Comparison of ENCODE assay signal across 11 cellular contexts in the genomic region with DNA sequence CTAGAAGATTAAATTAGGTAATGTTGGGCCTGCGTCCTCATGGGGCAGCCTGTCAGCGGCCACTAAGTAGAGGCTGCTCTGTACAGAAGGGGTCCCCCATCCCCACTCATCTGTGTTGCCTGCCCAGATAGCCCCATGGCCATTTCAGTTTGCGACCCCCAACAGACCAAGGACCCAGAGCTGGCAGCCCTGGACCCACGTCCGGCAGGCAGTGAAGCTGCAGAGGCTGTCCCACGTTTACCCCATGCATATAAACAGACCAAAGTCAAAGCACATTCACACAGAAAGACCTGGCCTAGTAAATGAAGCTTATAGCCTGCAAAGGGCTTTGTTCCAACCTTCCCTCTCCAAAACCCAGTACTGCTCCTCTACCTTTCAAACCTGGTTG. TPM values are rescaled to one million over a fixed set of nuclear protein-coding genes. Genes with fewer than 3 reads are reported as not detected.
DNase-seq lines count a peak whose midpoint lies in the region; ATAC-seq and TF ChIP-seq lines count a peak whose summit lies in the region.
"Had no signal": no experiment of that assay in that cellular context is flagged by ENCODE, and none has a peak within 500 bp of the region (broad histone marks: within the 10 kb centered on the region; RNA-seq: fewer than 3 reads in every experiment).

No MANE protein-coding gene starts in this region.

- 64 to 69% (median 69%) methylated on average over 6 of the region's 6 CpGs for WGBS in psoas muscle, 3 donors

- peak overlapping the region; percentile 15 for H3K4me3 Mint-ChIP-seq in Calu3 (ENCODE audit: low read depth, unreplicated experiment)

- TF ChIP-seq CTCF in Calu3 (IDR thresholded peaks at IDR 0.05; ENCODE audit: unreplicated experiment) (no peak), PC-3 (conservative IDR thresholded peaks at IDR 0.05; ENCODE audit: low read depth, low read length) (no peak), coronary artery (IDR thresholded peaks at IDR 0.05) (no peak), psoas muscle (IDR thresholded peaks at IDR 0.05) (no peak)

- H3K9me3 Mint-ChIP-seq in Calu3 (ENCODE audit: low read depth, unreplicated experiment), result no peaks in the 10 kb centered on the region

- no peak for DNase-seq in Calu3
- DNase-seq in PC-3, result no peak
- peak; percentile 68 for DNase-seq in coronary artery (ENCODE audit: low spot score)
- no peak for DNase-seq in psoas muscle
- DNase-seq in OCI-M1 (lab: John Stamatoyannopoulos, UW), result no peak
- no peak for DNase-seq in Kasumi-1 (lab: John Stamatoyannopoulos, UW)
- DNase-seq in erythroblast (lab: John Stamatoyannopoulos, UW), result no peak
- DNase-seq in left cardiac atrium, result no peak
- DNase-seq: hippocampal formation; lower lobe of right lung; stimulated activated CD4-positive, alpha-beta T cell treated with anti-CD3 and anti-CD28 coated beads, Interleukin-2, amount 100 ng/mL, for 24 hours had no signal

- no peaks in the 10 kb centered on the region for H3K9me2 ChIP-seq in PC-3 (replicated peaks; ENCODE audit: low read length)

- peaks cover 20% of the 10 kb centered on the region for H3K36me3 ChIP-seq in PC-3 (ENCODE audit: low read depth, low read length)
- peaks cover 4 to 75% of the 10 kb centered on the region in 2 donors for H3K36me3 ChIP-seq in psoas muscle (ENCODE audit: insufficient read depth in 1 of 2, low read depth in 1 of 2)

- H3K4me2 ChIP-seq in PC-3 (ENCODE audit: low read length), result peak overlapping the region; percentile 75

- intact Hi-C loops in Calu3 (cut with micrococcal nuclease; ENCODE audit: unreplicated experiment), result no loop called here
- intact Hi-C loops in PC-3 (cut with micrococcal nuclease), result no loop called here
- intact Hi-C loops in psoas muscle (cut with DNase I), result no loop called here
- intact Hi-C loops in left cardiac atrium (cut with DNase I), result no loop called here

- H3K27me3 ChIP-seq in PC-3 (ENCODE audit: low read length), result no peaks in the 10 kb centered on the region
- no peaks in the 10 kb centered on the region for H3K27me3 ChIP-seq in psoas muscle (ENCODE audit: insufficient read depth in 3 of 3, low read length in 2 of 3)

- CTCF ChIA-PET in Calu3 (lab: Charles Lee), result interaction anchor here (1.0 kb wide), 1 partner anchor 10 kb away, joined by 8 read pairs; no protein-coding TSS in a partner anchor
- CTCF ChIA-PET in PC-3 (lab: Charles Lee), result no interaction called here

- H3K27ac ChIP-seq in PC-3 (ENCODE audit: low read length) (no peak overlapping the region), coronary artery (no peak overlapping the region), psoas muscle (peak overlapping the region; percentile 98)
- H3K27ac ChIP-seq: lower lobe of right lung had no signal

- no peak overlapping the region for H3K27ac Mint-ChIP-seq in Calu3 (ENCODE audit: unreplicated experiment)

- ATAC-seq in PC-3 (no peak), psoas muscle (no peak), left cardiac atrium (no peak)
- ATAC-seq: lower lobe of right lung had no signal

- BruUV-seq in Calu3 (replicated peaks; lab: Mats Ljungman, UMichigan) (no TSS peak), PC-3 (replicated peaks; lab: Mats Ljungman, UMichigan) (no TSS peak)

- peaks cover 68% of the 10 kb centered on the region for H3K79me2 ChIP-seq in PC-3 (ENCODE audit: low read length)

- H3K36me3 Mint-ChIP-seq in Calu3 (ENCODE audit: insufficient read depth, unreplicated experiment), result peaks cover 91% of the 10 kb centered on the region

- H3K9me3 ChIP-seq in PC-3 (ENCODE audit: low read length), result no peaks in the 10 kb centered on the region
- H3K9me3 ChIP-seq in psoas muscle, result no peaks in the 10 kb centered on the region
- H3K9me3 ChIP-seq: lower lobe of right lung had no signal

- no peak for TF ChIP-seq POLR2A in erythroblast (IDR thresholded peaks at IDR 0.05; ENCODE audit: low read length)

- peaks cover 10% of the 10 kb centered on the region for H4K20me1 ChIP-seq in PC-3 (ENCODE audit: low read length)

- H3K4me3 ChIP-seq in PC-3 (ENCODE audit: low read length), result no peak overlapping the region; the same call in 1 of the 2 replicates
- no peak overlapping the region for H3K4me3 ChIP-seq in coronary artery
- peak overlapping the region; percentile 92 for H3K4me3 ChIP-seq in psoas muscle
- H3K4me3 ChIP-seq: lower lobe of right lung had no signal

- H3K27me3 Mint-ChIP-seq in Calu3 (ENCODE audit: unreplicated experiment), result no peaks in the 10 kb centered on the region

- H2AFZ ChIP-seq in PC-3 (ENCODE audit: low read length), result no peak overlapping the region

- H3K9ac ChIP-seq in PC-3 (ENCODE audit: low read length), result no peak overlapping the region

- POLR2A ChIA-PET in PC-3 (lab: Charles Lee; ENCODE audit: unreplicated experiment), result no interaction called here

- peaks cover 33% of the 10 kb centered on the region for H3K4me1 Mint-ChIP-seq in Calu3 (ENCODE audit: low read depth, unreplicated experiment)

- peaks cover 21% of the 10 kb centered on the region for H3K4me1 ChIP-seq in PC-3 (ENCODE audit: insufficient read depth, low read length)
- peaks cover 68% of the 10 kb centered on the region for H3K4me1 ChIP-seq in psoas muscle

- no peaks in the 10 kb centered on the region for H3F3A ChIP-seq in PC-3 (ENCODE audit: low read length, unreplicated experiment)

RNA-seq across cellular contexts. Expression of a gene that starts 4.6 kb away (rescaled TPM):
- total RNA-seq in Calu3 (2022) (25.5 and 29.4 TPM in 2 replicates), PC-3 (2014; rRNA removed) (30.6 and 45.0 TPM in 2 replicates), psoas muscle (10 to 100 TPM in 2 of 4 donors, 1 to 10 TPM in 2; 8.7 to 16.4 (median 11.0) TPM), left cardiac atrium (1 to 10 TPM; 6.2 to 9.4 TPM)
- polyA plus RNA-seq in psoas muscle, result 10 to 100 TPM in 1 of 3 donors, 1 to 10 TPM in 2; 6.8 to 19.8 (median 7.8) TPM

RNA-seq across cellular contexts. Expression of a gene that starts 13.6 kb away (rescaled TPM):
- total RNA-seq in Calu3 (2022) (55.0 and 57.4 TPM in 2 replicates), PC-3 (2014; rRNA removed) (27.2 and 29.5 TPM in 2 replicates), psoas muscle (10 to 100 TPM; 28.3 to 36.5 (median 35.4) TPM), left cardiac atrium (10 to 100 TPM; 20.5 to 21.9 TPM)
- polyA plus RNA-seq in psoas muscle, result 10 to 100 TPM; 16.7 to 25.3 (median 22.6) TPM

RNA-seq across cellular contexts. Expression of a gene that starts 13.8 kb away (rescaled TPM):
- total RNA-seq in Calu3 (2022) (55.8 and 59.8 TPM in 2 replicates), PC-3 (2014; rRNA removed) (25.4 and 28.3 TPM in 2 replicates), psoas muscle (10 to 100 TPM; 12.8 to 24.8 (median 16.6) TPM), left cardiac atrium (10 to 100 TPM in 1 of 2 donors, 1 to 10 TPM in 1; 9.1 to 20.8 TPM)
- polyA plus RNA-seq in psoas muscle, result 10 to 100 TPM in 2 of 3 donors, 1 to 10 TPM in 1; 9.2 to 21.1 (median 15.6) TPM

RNA-seq across cellular contexts. Expression of a gene that starts 14.6 kb away (rescaled TPM):
- total RNA-seq in Calu3 (2022) (31.4 and 34.4 TPM in 2 replicates), PC-3 (2014; rRNA removed) (27.3 and 28.1 TPM in 2 replicates), psoas muscle (10 to 100 TPM; 46.2 to 60.6 (median 55.5) TPM), left cardiac atrium (10 to 100 TPM; 22.4 to 30.0 TPM)
- polyA plus RNA-seq in psoas muscle, result 10 to 100 TPM; 38.1 to 76.2 (median 56.5) TPM

RNA-seq across cellular contexts. Expression of a gene that starts 25.8 kb away (rescaled TPM):
- total RNA-seq in Calu3 (2022), result 1.4 and 1.7 TPM in 2 replicates
- total RNA-seq in PC-3 (2014; rRNA removed), result not detected in 2 replicates
- under 1 TPM in 2 of 4 donors, not detected in 2; 0.26 to 0.34 TPM for total RNA-seq in psoas muscle
- under 1 TPM in 2 of 3 donors, not detected in 1; 0.09 to 0.13 TPM for polyA plus RNA-seq in psoas muscle
- under 1 TPM in 1 of 2 donors, not detected in 1; 0.37 TPM for total RNA-seq in left cardiac atrium
